2 cellular contexts compared by ENCODE assay signal in genomic region chr6:151867361-151867869, GRCh38. TPM values are rescaled to one million over a fixed set of nuclear protein-coding genes. Genes with fewer than 3 reads are reported as not detected.
"Had no signal": no experiment of that assay in that cellular context is flagged by ENCODE, and none has a peak within 500 bp of the region (broad histone marks: within the 10 kb centered on the region; RNA-seq: fewer than 3 reads in every experiment).

No MANE protein-coding gene starts in this region.

RNA-seq across cellular contexts. Expression of gene ESR1, which starts 59.9 kb away (rescaled TPM):
- total RNA-seq: RPMI7951, SJCRH30 had no signal
